ENCODE assay signal across 16 cellular contexts in genomic region chr2:110741491-110741980, GRCh38. TPM values are rescaled to one million over a fixed set of nuclear protein-coding genes. Genes with fewer than 3 reads are reported as not detected.
DNase-seq lines count a peak whose midpoint lies in the region; ATAC-seq lines count a peak whose summit lies in the region.
"Had no signal": no experiment of that assay in that cellular context is flagged by ENCODE, and none has a peak within 500 bp of the region (broad histone marks: within the 10 kb centered on the region; RNA-seq: fewer than 3 reads in every experiment).

No MANE protein-coding gene starts in this region.

- peaks cover 43% of the 10 kb centered on the region for H3K4me1 Mint-ChIP-seq in activated T-helper 1 cell treated with anti-CD3 and anti-CD28 coated beads, Interleukin-12 subunit alpha, Interleukin-12 subunit beta, Interleukin-2, Interleukin-4 antibody, amounts not matched to agents 30 ng/mL and 10 ng/mL and 1 ng/mL, durations not matched to agents 14 hours and 24 hours and 36 hours (ENCODE audit: low read depth)
- H3K4me1 Mint-ChIP-seq: nephron had no signal

- ATAC-seq in sciatic nerve (no peak), GM18498 (IDR thresholded peaks at IDR 0.05; ENCODE audit: unreplicated experiment) (no peak)

- peaks cover 2% of the 10 kb centered on the region for H3K36me3 Mint-ChIP-seq in activated T-helper 1 cell treated with anti-CD3 and anti-CD28 coated beads, Interleukin-12 subunit alpha, Interleukin-12 subunit beta, Interleukin-2, Interleukin-4 antibody, amounts not matched to agents 30 ng/mL and 10 ng/mL and 1 ng/mL, durations not matched to agents 14 hours and 24 hours and 36 hours (ENCODE audit: low read depth)

- H3K27me3 Mint-ChIP-seq in activated T-helper 1 cell treated with anti-CD3 and anti-CD28 coated beads, Interleukin-12 subunit alpha, Interleukin-12 subunit beta, Interleukin-2, Interleukin-4 antibody, amounts not matched to agents 30 ng/mL and 10 ng/mL and 1 ng/mL, durations not matched to agents 14 hours and 24 hours and 36 hours (ENCODE audit: insufficient read depth): peaks cover 67% of the 10 kb centered on the region

- intact Hi-C loops in activated T-helper 1 cell treated with anti-CD3 and anti-CD28 coated beads, Interleukin-12 subunit alpha, Interleukin-12 subunit beta, Interleukin-2, Interleukin-4 antibody, amounts not matched to agents 30 ng/mL and 10 ng/mL and 1 ng/mL, durations not matched to agents 14 hours and 24 hours and 36 hours (cut with micrococcal nuclease): loop anchor here (10.0 kb wide), 1 partner anchor 963 kb away; no protein-coding TSS in a partner anchor
- intact Hi-C loops in sciatic nerve (cut with DNase I): no loop called here

- peaks cover 8% of the 10 kb centered on the region for H3K9me3 Mint-ChIP-seq in activated T-helper 1 cell treated with anti-CD3 and anti-CD28 coated beads, Interleukin-12 subunit alpha, Interleukin-12 subunit beta, Interleukin-2, Interleukin-4 antibody, amounts not matched to agents 30 ng/mL and 10 ng/mL and 1 ng/mL, durations not matched to agents 14 hours and 24 hours and 36 hours
- H3K9me3 Mint-ChIP-seq: HFFc6 had no signal

- DNase-seq in Daoy (ENCODE audit: low read depth): peak; percentile 88
- DNase-seq in HT-29 (ENCODE audit: low spot score): peak; percentile 23
- no peak for DNase-seq in activated T-helper 1 cell treated with anti-CD3 and anti-CD28 coated beads, Interleukin-12 subunit alpha, Interleukin-12 subunit beta, Interleukin-2, Interleukin-4 antibody, amounts not matched to agents 30 ng/mL and 10 ng/mL and 1 ng/mL, durations not matched to agents 14 hours and 24 hours and 36 hours (ENCODE audit: low spot score)
- peak; percentile 54 for DNase-seq in iPS-NIHi7 (ENCODE audit: extremely low spot score)
- DNase-seq in sciatic nerve (ENCODE audit: low spot score): no peak
- DNase-seq in CD1c-positive myeloid dendritic cell (ENCODE audit: extremely low spot score): no peak
- DNase-seq in KG1 (lab: John Stamatoyannopoulos, UW): no peak
- DNase-seq: activated CD8-positive, alpha-beta memory T cell treated with anti-CD3 and anti-CD28 coated beads for 24 hours; HFFc6; retina; SIG-M5 had no signal

- H3K4me3 Mint-ChIP-seq in activated T-helper 1 cell treated with anti-CD3 and anti-CD28 coated beads, Interleukin-12 subunit alpha, Interleukin-12 subunit beta, Interleukin-2, Interleukin-4 antibody, amounts not matched to agents 30 ng/mL and 10 ng/mL and 1 ng/mL, durations not matched to agents 14 hours and 24 hours and 36 hours: peak overlapping the region; percentile 45
- H3K4me3 Mint-ChIP-seq: HFFc6, nephron had no signal

- peak overlapping the region; percentile 35 for H3K27ac Mint-ChIP-seq in activated T-helper 1 cell treated with anti-CD3 and anti-CD28 coated beads, Interleukin-12 subunit alpha, Interleukin-12 subunit beta, Interleukin-2, Interleukin-4 antibody, amounts not matched to agents 30 ng/mL and 10 ng/mL and 1 ng/mL, durations not matched to agents 14 hours and 24 hours and 36 hours
- H3K27ac Mint-ChIP-seq: activated naive CD4-positive, alpha-beta T cell treated with anti-CD3 and anti-CD28 coated beads, Interleukin-2, amount 50 U/mL, for 72 hours; HFFc6; nephron had no signal

RNA-seq across cellular contexts. Expression of gene ACOXL, which starts 9.2 kb away (rescaled TPM):
- total RNA-seq in Daoy (2014; rRNA removed; shearing (Covaris generic)): 1.6 TPM in 1 of 2 replicates, not detected in the other
- total RNA-seq in HT-29 (2014; rRNA removed; shearing (Covaris generic)): 3.9 and 5.3 TPM in 2 replicates
- 0.83 and 1.1 TPM in 2 replicates for total RNA-seq in activated T-helper 1 cell treated with anti-CD3 and anti-CD28 coated beads, Interleukin-12 subunit alpha, Interleukin-12 subunit beta, Interleukin-2, Interleukin-4 antibody, amounts not matched to agents 30 ng/mL and 10 ng/mL and 1 ng/mL, durations not matched to agents 14 hours and 24 hours and 36 hours
- total RNA-seq in sciatic nerve: not detected
- total RNA-seq: HFFc6, liver, temporal lobe had no signal

Comparison
In these comparisons a context has a peak if more than half of its experiments do, and no peak if none do; other contexts are left out.
1. DNase-seq: peak in Daoy (single experiment), HT-29 (single experiment) and iPS-NIHi7 (single experiment); none in activated T-helper 1 cell treated with anti-CD3 and anti-CD28 coated beads, Interleukin-12 subunit alpha, Interleukin-12 subunit beta, Interleukin-2, Interleukin-4 antibody, amounts not matched to agents 30 ng/mL and 10 ng/mL and 1 ng/mL, durations not matched to agents 14 hours and 24 hours and 36 hours (single experiment), sciatic nerve (single experiment), CD1c-positive myeloid dendritic cell (single experiment) and KG1 (single experiment).